Comparison of ENCODE assay signal across 9 cellular contexts in genomic region chr4:186104895-186105720, GRCh38. TPM values are rescaled to one million over a fixed set of nuclear protein-coding genes. Genes with fewer than 3 reads are reported as not detected.
DNase-seq lines count a peak whose midpoint lies in the region; ATAC-seq and TF ChIP-seq lines count a peak whose summit lies in the region.
"Had no signal": no experiment of that assay in that cellular context is flagged by ENCODE, and none has a peak within 500 bp of the region (broad histone marks: within the 10 kb centered on the region; RNA-seq: fewer than 3 reads in every experiment).

No MANE protein-coding gene starts in this region.

- H2AK5ac ChIP-seq in IMR-90 (ENCODE audit: low read depth, low read length) = no peak overlapping the region

- no TSS peak for BruUV-seq in IMR-90 (replicated peaks; lab: Mats Ljungman, UMichigan)

- H3K36me3 Mint-ChIP-seq in chondrocyte (ENCODE audit: low read depth) = peaks cover 2% of the 10 kb centered on the region

- no peak overlapping the region for H3K14ac ChIP-seq in IMR-90 (replicated peaks; ENCODE audit: low read depth, low read length)

- H2AK9ac ChIP-seq in IMR-90 (replicated peaks; ENCODE audit: low read depth, low read length, poor library complexity) = peak overlapping the region; percentile 37

- peak overlapping the region; percentile 14 for H2AFZ ChIP-seq in IMR-90 (replicated peaks; ENCODE audit: low read length, poor library complexity)

- no peak overlapping the region for H3K4me2 ChIP-seq in IMR-90 (ENCODE audit: low read depth, low read length)

- no peaks in the 10 kb centered on the region for H4K20me1 ChIP-seq in IMR-90 (ENCODE audit: insufficient read depth, low read length)

- no peak overlapping the region for H2BK20ac ChIP-seq in IMR-90 (ENCODE audit: low read depth, low read length)

- intact Hi-C loops in IMR-90 (cut with micrococcal nuclease) (no loop called here), transverse colon (cut with DNase I; ENCODE audit: low total_unique reads) (no loop called here)

- H3K27ac ChIP-seq in IMR-90 (ENCODE audit: insufficient read depth, low read length) (no peak overlapping the region), lung (ENCODE audit: low read depth in 1 of 2, low read length in 1 of 2) (peak overlapping the region in 1 of 2 donors; percentile 59), transverse colon (peak overlapping the region; percentile 80 to 88 (median 86))
- H3K27ac ChIP-seq: neutrophil had no signal

- ATAC-seq in GM21447 (IDR thresholded peaks at IDR 0.05; ENCODE audit: unreplicated experiment) (peak; percentile 34), IMR-90 (ENCODE audit: low read depth) (peak; percentile 63), lung (ENCODE audit: insufficient read depth, low FRiP score) (peak; percentile 39)

- H3K9me3 ChIP-seq in IMR-90 (ENCODE audit: control insufficient read depth, insufficient read depth, low read length) (no peaks in the 10 kb centered on the region), lung (ENCODE audit: control insufficient read depth in 2 of 2, insufficient read depth in 1 of 2, low read length in 1 of 2) (no peaks in the 10 kb centered on the region), transverse colon (no peaks in the 10 kb centered on the region)
- H3K9me3 ChIP-seq: neutrophil had no signal

- TF ChIP-seq RAD21 in IMR-90 (IDR thresholded peaks at IDR 0.05; ENCODE audit: low read length) = no peak

- no peak overlapping the region for H3K23ac ChIP-seq in IMR-90 (ENCODE audit: low read depth, low read length)

- H3K4me3 ChIP-seq in IMR-90 (ENCODE audit: insufficient read depth, low read depth, low read length) (peak overlapping the region; percentile 3; the same call in 1 of the 2 replicates), lung (peak overlapping the region; percentile 59), transverse colon (peak overlapping the region; percentile 64 to 80 (median 71))

- H3K18ac ChIP-seq in IMR-90 (ENCODE audit: low read depth, low read length) = no peak overlapping the region

- H3K4ac ChIP-seq in IMR-90 (ENCODE audit: low read depth, low read length) = no peak overlapping the region

- peak overlapping the region; percentile 66 for H3K4me3 Mint-ChIP-seq in chondrocyte (ENCODE audit: unreplicated experiment)

- no peak overlapping the region for H3K56ac ChIP-seq in IMR-90 (ENCODE audit: extremely low read depth, insufficient read depth, low read length)

- H4K5ac ChIP-seq in IMR-90 (ENCODE audit: low read depth, low read length) = no peak overlapping the region

- no peaks in the 10 kb centered on the region for H3K9me1 ChIP-seq in IMR-90 (ENCODE audit: insufficient read depth, low read length)

- peaks cover 8% of the 10 kb centered on the region for H3K4me1 Mint-ChIP-seq in chondrocyte (ENCODE audit: low read depth)

- no peaks in the 10 kb centered on the region for H3K79me1 ChIP-seq in IMR-90 (ENCODE audit: low read depth in 1 of 2, low read length in 2 of 2)

- H3K27me3 Mint-ChIP-seq in chondrocyte (ENCODE audit: low read depth) = peaks cover 14% of the 10 kb centered on the region

- TF ChIP-seq POLR2A in IMR-90 (IDR thresholded peaks at IDR 0.05; ENCODE audit: low read depth, low read length) (no peak), transverse colon (IDR thresholded peaks at IDR 0.05) (no peak)

- H2BK120ac ChIP-seq in IMR-90 (ENCODE audit: low read depth, low read length) = no peak overlapping the region

- no peak overlapping the region for H2BK5ac ChIP-seq in IMR-90 (ENCODE audit: low read depth, low read length, poor library complexity, severe bottlenecking)

- dilution Hi-C loops in IMR-90 (cut with HindIII; ENCODE audit: low sequenced_read_pairs, unreplicated experiment) = no loop called here

- no peak overlapping the region for H3K27ac Mint-ChIP-seq in chondrocyte (ENCODE audit: unreplicated experiment)

- no peak overlapping the region for H2BK15ac ChIP-seq in IMR-90 (ENCODE audit: low read depth, low read length)

- H3K4me1 ChIP-seq in IMR-90 (ENCODE audit: control insufficient read depth, insufficient read depth, low read length) = no peaks in the 10 kb centered on the region
- H3K4me1 ChIP-seq in lung (ENCODE audit: control insufficient read depth in 2 of 2, insufficient read depth in 2 of 2, low read length in 2 of 2) = peaks cover 0 to 6% of the 10 kb centered on the region in 2 donors
- peaks cover 0 to 36% (median 20%) of the 10 kb centered on the region in 4 donors for H3K4me1 ChIP-seq in transverse colon

- no peak overlapping the region for H4K8ac ChIP-seq in IMR-90 (ENCODE audit: low read depth in 2 of 2, low read length in 2 of 2)

- POLR2A ChIA-PET in IMR-90 (lab: Charles Lee; ENCODE audit: unreplicated experiment) = no interaction called here

- no peak overlapping the region for H4K91ac ChIP-seq in IMR-90 (ENCODE audit: insufficient read depth, low read depth, low read length)

- no peak for TF ChIP-seq CTCF in IMR-90 (conservative IDR thresholded peaks at IDR 0.05; ENCODE audit: low read depth, low read length)
- TF ChIP-seq CTCF in chondrocyte (IDR thresholded peaks at IDR 0.05) = peak; percentile 45
- no peak for TF ChIP-seq CTCF in lung (IDR thresholded peaks at IDR 0.05; ENCODE audit: control extremely low read depth, extremely low read depth)
- no peak for TF ChIP-seq CTCF in transverse colon (IDR thresholded peaks at IDR 0.05)

- H3K9me3 Mint-ChIP-seq in chondrocyte (ENCODE audit: low read depth) = no peaks in the 10 kb centered on the region

- WGBS in IMR-90 (ENCODE audit: extremely low coverage in 2 of 2, insufficient read length in 1 of 2), 2 experiments = 4% methylated on average over 36 of the region's 91 CpGs; no CpG with 5 or more reads in 1 of the 2 experiments
- WGBS in lung, 2 donors = 2% methylated on average over 53 to 91 of the region's 91 CpGs
- 3 to 6% methylated on average over 3 to 57 of the region's 91 CpGs for WGBS in transverse colon (ENCODE audit: low coverage in 1 of 2), 2 donors

- H3K36me3 ChIP-seq in IMR-90 (ENCODE audit: control insufficient read depth, insufficient read depth, low read length) (no peaks in the 10 kb centered on the region), lung (ENCODE audit: control insufficient read depth in 2 of 2, insufficient read depth in 2 of 2, low read length in 2 of 2) (peaks cover 0 to 2% of the 10 kb centered on the region in 2 donors), transverse colon (no peaks in the 10 kb centered on the region)
- H3K36me3 ChIP-seq: neutrophil had no signal

- CTCF ChIA-PET in IMR-90 (lab: Yijun Ruan, JAX) = no interaction called here

- peak; percentile 56 for DNase-seq in GM03348 (ENCODE audit: low spot score)
- DNase-seq in IMR-90 = no peak
- no peak for DNase-seq in chondrocyte (ENCODE audit: low spot score)
- DNase-seq in lung (ENCODE audit: low spot score) = no peak
- peak; percentile 36 for DNase-seq in transverse colon
- no peak for DNase-seq in NCI-H128 (lab: John Stamatoyannopoulos, UW; ENCODE audit: unreplicated experiment)
- DNase-seq in NCI-H2171 (lab: John Stamatoyannopoulos, UW) = no peak

- no peak for TF ChIP-seq EP300 in transverse colon (IDR thresholded peaks at IDR 0.05; ENCODE audit: low read depth)

- H3K9ac ChIP-seq in IMR-90 (ENCODE audit: low read depth, low read length) = no peak overlapping the region

- in situ Hi-C loops in IMR-90 (cut with MboI; ENCODE audit: low sequenced_read_pairs) = no loop called here
- in situ Hi-C loops in transverse colon (cut with MboI; ENCODE audit: low pct_ligation_motif_present in 1 of 4, low pct_unique_long_range_greater_than_20kb in 1 of 4, low sequenced_read_pairs in 3 of 4) = no loop called here

- H3K27me3 ChIP-seq in IMR-90 (ENCODE audit: control insufficient read depth, insufficient read depth, low read length) (peaks cover 24% of the 10 kb centered on the region), lung (ENCODE audit: control insufficient read depth, insufficient read depth) (no peaks in the 10 kb centered on the region), transverse colon (peaks cover 6% of the 10 kb centered on the region)

TF ChIP-seq in IMR-90, 13 proteins besides CTCF, POLR2A, EP300 and RAD21:
- TF ChIP-seq MXI1 (IDR thresholded peaks at IDR 0.05; ENCODE audit: borderline replicate concordance, low read depth, low read length) = no peak
- no peak for TF ChIP-seq CHD1 (IDR thresholded peaks at IDR 0.05; ENCODE audit: low read depth, low read length)
- TF ChIP-seq CEBPB (IDR thresholded peaks at IDR 0.05; ENCODE audit: low read depth, low read length) = no peak
- no peak for TF ChIP-seq ELK1 (IDR thresholded peaks at IDR 0.05; ENCODE audit: borderline replicate concordance, low read depth, low read length)
- TF ChIP-seq BHLHE40 (IDR thresholded peaks at IDR 0.05; ENCODE audit: low read depth, low read length) = no peak
- TF ChIP-seq RCOR1 (IDR thresholded peaks at IDR 0.05; ENCODE audit: insufficient replicate concordance, low read length) = no peak
- no peak for TF ChIP-seq SMC3 (IDR thresholded peaks at IDR 0.05; ENCODE audit: low read depth, low read length)
- no peak for TF ChIP-seq FOS (IDR thresholded peaks at IDR 0.05; ENCODE audit: low read depth, low read length)
- no peak for TF ChIP-seq RFX5 (IDR thresholded peaks at IDR 0.05; ENCODE audit: low read depth, low read length)

RNA-seq across cellular contexts. Expression of gene FAM149A, which starts 0.6 kb away (rescaled TPM):
- total RNA-seq in IMR-90 (2012; rRNA removed) (0.54 and 0.83 TPM in 2 replicates), chondrocyte (5.4 to 7.1 TPM (median 5.8 TPM) in 3 replicates), lung (10 to 100 TPM; 14.4 to 14.8 TPM), transverse colon (10 to 100 TPM; 10.8 to 20.1 (median 16.2) TPM)
- polyA plus RNA-seq in IMR-90 (2012; rRNA removed) (0.44 and 0.70 TPM in 2 replicates), lung (10 to 100 TPM in 1 of 2 donors, 1 to 10 TPM in 1; 2.5 to 11.7 TPM)
- polyA plus RNA-seq in IMR-90 (2012; cell fraction: cytosol; rRNA removed) = 0.48 and 0.64 TPM in 2 replicates
- polyA plus RNA-seq in IMR-90 (2012; cell fraction: nucleus; rRNA removed; ENCODE audit: low replicate concordance) = 0.27 and 0.37 TPM in 2 replicates

RNA-seq across cellular contexts. Expression of gene TLR3, which starts 36.2 kb away (rescaled TPM):
- total RNA-seq in IMR-90 (2012; rRNA removed) (0.28 and 0.36 TPM in 2 replicates), chondrocyte (3.2 to 7.9 TPM (median 3.4 TPM) in 3 replicates), lung (10 to 100 TPM; 13.2 to 15.1 TPM), transverse colon (10 to 100 TPM in 2 of 4 donors, 1 to 10 TPM in 1, under 1 TPM in 1; 0.20 to 20.1 (median 9.8) TPM)
- polyA plus RNA-seq in IMR-90 (2012; rRNA removed) (0.12 and 0.17 TPM in 2 replicates), lung (1 to 10 TPM; 3.2 to 7.1 TPM)
- 0.03 TPM in 1 of 2 replicates, not detected in the other for polyA plus RNA-seq in IMR-90 (2012; cell fraction: cytosol; rRNA removed)
- 0.16 TPM in 1 of 2 replicates, not detected in the other for polyA plus RNA-seq in IMR-90 (2012; cell fraction: nucleus; rRNA removed; ENCODE audit: low replicate concordance)

Comparison
In these comparisons a context has a peak if more than half of its experiments do, and no peak if none do; other contexts are left out.
1. DNase-seq: peak in GM03348 (single experiment) and transverse colon (single experiment); none in IMR-90 (single experiment), chondrocyte (single experiment), lung (single experiment), NCI-H128 (single experiment) and NCI-H2171 (single experiment).
2. H3K4me3 ChIP-seq: peak in every context shown above with its lines; median percentile 71 in transverse colon; 59 in lung; 3 in IMR-90.
3. Peak in every context shown above with its lines, with median percentiles within 50 percentile points of each other: ATAC-seq.